8 cellular contexts compared by ENCODE assay signal in genomic region chr13:77329133-77330008, GRCh38.
A peak's percentile ranks its signal among the peaks of the same experiment; 100 is the strongest.
DNase-seq lines count a peak whose midpoint lies in the region; ATAC-seq and TF ChIP-seq lines count a peak whose summit lies in the region.

No MANE protein-coding gene starts in this region.

- peaks cover 35% of the 10 kb centered on the region for H3K36me3 Mint-ChIP-seq in effector memory CD8-positive, alpha-beta T cell (ENCODE audit: insufficient read depth)
- no peaks in the 10 kb centered on the region for H3K36me3 Mint-ChIP-seq in memory B cell

- H3K9me3 Mint-ChIP-seq in effector memory CD8-positive, alpha-beta T cell, result no peaks in the 10 kb centered on the region
- H3K9me3 Mint-ChIP-seq in memory B cell, result no peaks in the 10 kb centered on the region

- H3K27me3 Mint-ChIP-seq in effector memory CD8-positive, alpha-beta T cell, result no peaks in the 10 kb centered on the region
- H3K27me3 Mint-ChIP-seq in memory B cell, result no peaks in the 10 kb centered on the region

- peak overlapping the region; percentile 90 to 94 for H3K27ac Mint-ChIP-seq in effector memory CD8-positive, alpha-beta T cell
- peak overlapping the region; percentile 94 for H3K27ac Mint-ChIP-seq in memory B cell

- peak overlapping the region; percentile 96 to 100 for H3K4me3 Mint-ChIP-seq in effector memory CD8-positive, alpha-beta T cell
- peak overlapping the region; percentile 96 for H3K4me3 Mint-ChIP-seq in memory B cell

- peak; percentile 96 for DNase-seq in COLO668 (lab: John Stamatoyannopoulos, UW; ENCODE audit: unreplicated experiment)
- DNase-seq in GM20000 (ENCODE audit: low spot score), result peak; percentile 83
- DNase-seq in HS-5 (ENCODE audit: low read depth), result peak; percentile 61
- peak; percentile 45 for DNase-seq in NK-92 (lab: John Stamatoyannopoulos, UW; ENCODE audit: unreplicated experiment)
- DNase-seq in activated CD8-positive, alpha-beta memory T cell treated with anti-CD3 and anti-CD28 coated beads for 24 hours, result peak; percentile 92
- DNase-seq in effector memory CD8-positive, alpha-beta T cell, result peak; percentile 84 to 86 (median 84)
- peak; percentile 68 to 80 for DNase-seq in memory B cell (ENCODE audit: low spot score in 2 of 2)
- peak; percentile 74 for DNase-seq in stimulated activated CD8-positive, alpha-beta memory T cell treated with anti-CD3 and anti-CD28 coated beads, Interleukin-12 subunit alpha, Interleukin-12 subunit beta, amount 100 ng/mL, for 1 hour (ENCODE audit: low read depth)

- TF ChIP-seq CTCF in GM20000 (IDR thresholded peaks at IDR 0.05; ENCODE audit: extremely low read depth, missing control alignments), result no peak

- ATAC-seq in effector memory CD8-positive, alpha-beta T cell (replicated peaks), result peak; percentile 62
- ATAC-seq in memory B cell (ENCODE audit: low read depth), result peak; percentile 55

- peaks cover 29 to 38% of the 10 kb centered on the region in 2 donors for H3K4me1 Mint-ChIP-seq in effector memory CD8-positive, alpha-beta T cell (ENCODE audit: low read depth in 2 of 2)
- H3K4me1 Mint-ChIP-seq in memory B cell, result peaks cover 21% of the 10 kb centered on the region

Comparison
In these comparisons a context has a peak if more than half of its experiments do, and no peak if none do; other contexts are left out.
1. Peak in every context shown above with its lines: DNase-seq and ATAC-seq.
2. DNase-seq: peak in every context shown above with its lines; median percentile 96 in COLO668; 92 in activated CD8-positive, alpha-beta memory T cell treated with anti-CD3 and anti-CD28 coated beads for 24 hours; 84 in effector memory CD8-positive, alpha-beta T cell; 83 in GM20000; 74 in memory B cell; 74 in stimulated activated CD8-positive, alpha-beta memory T cell treated with anti-CD3 and anti-CD28 coated beads, Interleukin-12 subunit alpha, Interleukin-12 subunit beta, amount 100 ng/mL, for 1 hour; 61 in HS-5; 45 in NK-92.